14 cellular contexts compared by ENCODE assay signal in genomic region chr16:12406840-12407690, GRCh38.
A peak's percentile ranks its signal among the peaks of the same experiment; 100 is the strongest.
DNase-seq lines count a peak whose midpoint lies in the region; ATAC-seq and TF ChIP-seq lines count a peak whose summit lies in the region.
"Had no signal": no experiment of that assay in that cellular context is flagged by ENCODE, and none has a peak within 500 bp of the region (broad histone marks: within the 10 kb centered on the region; RNA-seq: fewer than 3 reads in every experiment).

No MANE protein-coding gene starts in this region.

- intact Hi-C loops in sigmoid colon (cut with DNase I) (no loop called here), body of pancreas (cut with DNase I) (no loop called here)
- intact Hi-C loops in CD4-positive, alpha-beta memory T cell (cut with micrococcal nuclease) = no loop called here

- 69 to 81% methylated on average over 11 of the region's 11 CpGs for WGBS in sigmoid colon, 2 donors
- 82 to 85% methylated on average over 11 of the region's 11 CpGs for WGBS in body of pancreas, 2 donors

- H3K9me3 Mint-ChIP-seq in activated T-helper 17 cell treated with anti-CD3 and anti-CD28 coated beads, Interleukin-2, amount 50 U/mL, for 72 hours = no peaks in the 10 kb centered on the region
- peaks cover 0 to 3% (median 0%) of the 10 kb centered on the region in 8 donors for H3K9me3 Mint-ChIP-seq in CD4-positive, alpha-beta memory T cell

- POLR2A ChIA-PET in CD4-positive, alpha-beta memory T cell (lab: Charles Lee; ENCODE audit: partially characterized antibody) = no interaction called here

- H3K36me3 Mint-ChIP-seq in activated T-helper 17 cell treated with anti-CD3 and anti-CD28 coated beads, Interleukin-2, amount 50 U/mL, for 72 hours (ENCODE audit: low read depth) = peaks cover 20% of the 10 kb centered on the region
- H3K36me3 Mint-ChIP-seq in CD4-positive, alpha-beta memory T cell = peaks cover 23 to 31% of the 10 kb centered on the region in 2 donors

- H3K4me2 ChIP-seq in BLaER1 treated with 17β-estradiol and CSF1 and Interleukin-3, amounts not matched to agents 10 nM and 100 nM = peak overlapping the region; percentile 73 to 87 (median 75)

- peak overlapping the region in 9 of 11 experiments; percentile 16 to 78 (median 60); a peak in 15 of 22 replicates for H3K27ac ChIP-seq in BLaER1 treated with 17β-estradiol and CSF1 and Interleukin-3, amounts not matched to agents 10 nM and 100 nM
- no peak overlapping the region for H3K27ac ChIP-seq in sigmoid colon
- no peak overlapping the region for H3K27ac ChIP-seq in CD4-positive, alpha-beta memory T cell (ENCODE audit: low read depth, low read length)
- H3K27ac ChIP-seq in body of pancreas = no peak overlapping the region
- H3K27ac ChIP-seq: heart left ventricle, prostate gland, thyroid gland had no signal

- H4K20me1 ChIP-seq in BLaER1 treated with 17β-estradiol and CSF1 and Interleukin-3, amounts not matched to agents 10 nM and 100 nM = peaks cover 0 to 64% (median 0%) of the 10 kb centered on the region in 11 experiments; a peak in 3 of 22 replicates

- no peak for ATAC-seq in activated T-helper 17 cell treated with anti-CD3 and anti-CD28 coated beads, Interleukin-2, amount 50 U/mL, for 72 hours (replicated peaks)
- no peak for ATAC-seq in body of pancreas
- ATAC-seq: activated CD8-positive, alpha-beta memory T cell treated with anti-CD3 and anti-CD28 coated beads, Interleukin-2, amount 10 ng/mL, durations not matched to agents 7 days and 5 days; heart left ventricle; left cardiac atrium had no signal

- peak overlapping the region in 4 of 11 experiments; percentile 38 to 62 (median 47); a peak in 8 of 22 replicates for H3K9ac ChIP-seq in BLaER1 treated with 17β-estradiol and CSF1 and Interleukin-3, amounts not matched to agents 10 nM and 100 nM

- no peak overlapping the region for H3K4me3 ChIP-seq in BLaER1 treated with 17β-estradiol and CSF1 and Interleukin-3, amounts not matched to agents 10 nM and 100 nM
- no peak overlapping the region for H3K4me3 ChIP-seq in sigmoid colon
- no peak overlapping the region for H3K4me3 ChIP-seq in CD4-positive, alpha-beta memory T cell (ENCODE audit: low read length in 2 of 2)
- no peak overlapping the region for H3K4me3 ChIP-seq in body of pancreas
- H3K4me3 ChIP-seq: heart left ventricle, prostate gland, thyroid gland had no signal

- H3K27me3 Mint-ChIP-seq in activated T-helper 17 cell treated with anti-CD3 and anti-CD28 coated beads, Interleukin-2, amount 50 U/mL, for 72 hours = no peaks in the 10 kb centered on the region
- H3K27me3 Mint-ChIP-seq in CD4-positive, alpha-beta memory T cell = no peaks in the 10 kb centered on the region
- H3K27me3 Mint-ChIP-seq: activated CD8-positive, alpha-beta memory T cell treated with anti-CD3 and anti-CD28 coated beads, Interleukin-2, amount 10 ng/mL, durations not matched to agents 7 days and 5 days had no signal

- no peak overlapping the region for H3K4me3 Mint-ChIP-seq in activated T-helper 17 cell treated with anti-CD3 and anti-CD28 coated beads, Interleukin-2, amount 50 U/mL, for 72 hours
- no peak overlapping the region for H3K4me3 Mint-ChIP-seq in CD4-positive, alpha-beta memory T cell
- H3K4me3 Mint-ChIP-seq: activated CD8-positive, alpha-beta memory T cell treated with anti-CD3 and anti-CD28 coated beads, Interleukin-2, amount 10 ng/mL, durations not matched to agents 7 days and 5 days had no signal

- H3K27me3 ChIP-seq in BLaER1 treated with 17β-estradiol and CSF1 and Interleukin-3, amounts not matched to agents 10 nM and 100 nM = no peaks in the 10 kb centered on the region; a peak in 1 of 22 replicates
- H3K27me3 ChIP-seq in sigmoid colon (no peaks in the 10 kb centered on the region), body of pancreas (no peaks in the 10 kb centered on the region)
- H3K27me3 ChIP-seq in CD4-positive, alpha-beta memory T cell (ENCODE audit: insufficient read depth, low read length) = no peaks in the 10 kb centered on the region
- H3K27me3 ChIP-seq: heart left ventricle, thyroid gland had no signal

- CTCF ChIA-PET in CD4-positive, alpha-beta memory T cell (lab: Charles Lee; ENCODE audit: partially characterized antibody) = no interaction called here

- no peaks in the 10 kb centered on the region for H3K4me1 Mint-ChIP-seq in activated T-helper 17 cell treated with anti-CD3 and anti-CD28 coated beads, Interleukin-2, amount 50 U/mL, for 72 hours
- peaks cover 0 to 2% (median under 1%) of the 10 kb centered on the region in 4 donors for H3K4me1 Mint-ChIP-seq in CD4-positive, alpha-beta memory T cell
- H3K4me1 Mint-ChIP-seq: activated CD8-positive, alpha-beta memory T cell treated with anti-CD3 and anti-CD28 coated beads, Interleukin-2, amount 10 ng/mL, durations not matched to agents 7 days and 5 days had no signal

- no peak for TF ChIP-seq EP300 in sigmoid colon (IDR thresholded peaks at IDR 0.05)

- H3K9me3 ChIP-seq in BLaER1 treated with 17β-estradiol and CSF1 and Interleukin-3, amounts not matched to agents 10 nM and 100 nM (replicated peaks in 1 of 11) = peaks cover 14 to 20% (median 18%) of the 10 kb centered on the region in 11 experiments; a peak in 20 of 22 replicates
- H3K9me3 ChIP-seq in sigmoid colon (no peaks in the 10 kb centered on the region), body of pancreas (no peaks in the 10 kb centered on the region)
- no peaks in the 10 kb centered on the region for H3K9me3 ChIP-seq in CD4-positive, alpha-beta memory T cell (ENCODE audit: control insufficient read depth in 1 of 2, low read length in 2 of 2)
- H3K9me3 ChIP-seq: heart left ventricle, prostate gland, thyroid gland had no signal

- peak; percentile 26 for DNase-seq in HS-5 (ENCODE audit: low read depth)
- DNase-seq in hepatic stellate cell (ENCODE audit: low spot score) = peak; percentile 40
- no peak for DNase-seq in sigmoid colon
- DNase-seq in CD4-positive, alpha-beta memory T cell = no peak
- DNase-seq in NCI-H524 (lab: John Stamatoyannopoulos, UW) = no peak
- no peak for DNase-seq in body of pancreas
- DNase-seq: activated CD8-positive, alpha-beta memory T cell treated with anti-CD3 and anti-CD28 coated beads, Interleukin-2, amount 10 ng/mL, durations not matched to agents 7 days and 5 days; activated naive CD4-positive, alpha-beta T cell treated with Interleukin-2 at 50 U/mL for 16 hours; heart left ventricle; left cardiac atrium; thyroid gland had no signal

- H3K27ac Mint-ChIP-seq in activated T-helper 17 cell treated with anti-CD3 and anti-CD28 coated beads, Interleukin-2, amount 50 U/mL, for 72 hours = peak overlapping the region; percentile 28
- peak overlapping the region in 2 of 7 donors; percentile 29 to 37 for H3K27ac Mint-ChIP-seq in CD4-positive, alpha-beta memory T cell
- H3K27ac Mint-ChIP-seq: activated CD8-positive, alpha-beta memory T cell treated with anti-CD3 and anti-CD28 coated beads, Interleukin-2, amount 10 ng/mL, durations not matched to agents 7 days and 5 days had no signal

- peaks cover 7 to 24% (median 15%) of the 10 kb centered on the region in 11 experiments; a peak in 19 of 22 replicates for H3K36me3 ChIP-seq in BLaER1 treated with 17β-estradiol and CSF1 and Interleukin-3, amounts not matched to agents 10 nM and 100 nM
- H3K36me3 ChIP-seq in sigmoid colon (peaks cover 0 to 10% (median 5%) of the 10 kb centered on the region in 4 donors), body of pancreas (replicated peaks in 1 of 2; ENCODE audit: insufficient read depth in 1 of 2, low read depth in 2 of 2) (no peaks in the 10 kb centered on the region)
- peaks cover 8% of the 10 kb centered on the region for H3K36me3 ChIP-seq in CD4-positive, alpha-beta memory T cell (ENCODE audit: insufficient read depth, low read length)
- H3K36me3 ChIP-seq: prostate gland, thyroid gland had no signal

- peaks cover 61 to 93% (median 85%) of the 10 kb centered on the region in 10 experiments for H3K4me1 ChIP-seq in BLaER1 treated with 17β-estradiol and CSF1 and Interleukin-3, amounts not matched to agents 10 nM and 100 nM
- no peaks in the 10 kb centered on the region for H3K4me1 ChIP-seq in sigmoid colon
- no peaks in the 10 kb centered on the region for H3K4me1 ChIP-seq in CD4-positive, alpha-beta memory T cell (ENCODE audit: insufficient read depth, low read length)
- no peaks in the 10 kb centered on the region for H3K4me1 ChIP-seq in body of pancreas
- H3K4me1 ChIP-seq: heart left ventricle, prostate gland had no signal

- TF ChIP-seq POLR2A in sigmoid colon (IDR thresholded peaks at IDR 0.05) = no peak
- TF ChIP-seq POLR2A in body of pancreas (IDR thresholded peaks at IDR 0.05) = no peak

- TF ChIP-seq CTCF in sigmoid colon (IDR thresholded peaks at IDR 0.05) (no peak), body of pancreas (IDR thresholded peaks at IDR 0.05) (no peak)

Comparison
In these comparisons a context has a peak if more than half of its experiments do, and no peak if none do; other contexts are left out.
1. H3K27ac ChIP-seq: peak in BLaER1 treated with 17β-estradiol and CSF1 and Interleukin-3, amounts not matched to agents 10 nM and 100 nM (9 of 11); none in sigmoid colon (0 of 4), CD4-positive, alpha-beta memory T cell (single experiment) and body of pancreas (0 of 4).
2. DNase-seq: peak in HS-5 (single experiment) and hepatic stellate cell (single experiment); none in sigmoid colon (single experiment), CD4-positive, alpha-beta memory T cell (0 of 5), NCI-H524 (0 of 2) and body of pancreas (0 of 4).